Comparison of ENCODE assay signal across 8 cellular contexts in the genomic region with DNA sequence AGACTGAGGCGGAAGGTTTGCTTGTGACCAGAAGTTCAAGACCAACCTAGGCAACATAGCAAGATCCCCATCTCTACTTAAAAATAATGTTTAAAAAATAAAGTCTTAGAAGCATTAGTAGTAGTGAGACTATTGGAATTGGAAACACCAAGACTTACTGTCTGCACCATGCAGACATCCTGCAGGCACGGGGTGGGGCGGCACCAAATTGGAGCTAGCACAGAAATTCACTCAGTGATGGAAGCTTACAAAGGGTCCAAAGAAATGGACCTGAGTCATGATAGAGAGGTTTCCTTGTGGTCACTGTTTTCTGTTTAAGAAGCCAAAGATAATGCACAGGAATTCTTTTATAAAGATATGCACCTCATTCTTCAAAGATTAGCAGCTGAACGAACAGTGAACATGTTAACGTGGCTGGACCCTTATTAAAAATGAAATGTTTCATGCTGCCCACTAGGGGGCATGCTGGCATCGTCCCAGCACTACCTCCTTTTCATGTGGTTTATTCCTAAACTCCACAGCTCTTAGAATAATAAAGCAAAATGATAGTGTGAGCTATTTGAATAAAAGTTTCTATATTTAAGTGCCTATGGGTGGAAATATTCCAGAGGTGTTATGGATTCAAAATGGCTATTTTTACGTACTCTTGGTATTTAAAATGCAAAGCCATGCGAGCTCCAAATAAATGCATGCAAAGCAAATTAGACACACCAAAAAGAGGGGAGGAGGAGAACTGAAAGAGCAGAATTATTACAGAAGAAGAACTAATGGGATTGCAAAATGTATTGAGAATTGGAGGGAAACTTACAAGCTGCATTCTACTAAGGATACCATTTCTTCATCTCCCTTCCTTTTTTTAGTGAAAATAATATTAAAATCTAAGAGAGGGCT. TPM values are rescaled to one million over a fixed set of nuclear protein-coding genes. Genes with fewer than 3 reads are reported as not detected.
DNase-seq lines count a peak whose midpoint lies in the region; ATAC-seq and TF ChIP-seq lines count a peak whose summit lies in the region.

No MANE protein-coding gene starts in this region.

- peak; percentile 63 for TF ChIP-seq RAD21 in Ishikawa (IDR thresholded peaks at IDR 0.05; ENCODE audit: low read depth)

- ATAC-seq in Right ventricle myocardium inferior (peak; percentile 60), body of pancreas (peak; percentile 60), HG03457 (IDR thresholded peaks at IDR 0.05; ENCODE audit: unreplicated experiment) (no peak)

- intact Hi-C loops in Right ventricle myocardium inferior (cut with DNase I): loop anchor here (2.0 kb wide), 1 partner anchor 157 kb away; no protein-coding TSS in a partner anchor
- intact Hi-C loops in cardiac septum (cut with DNase I): loop anchor here (2.0 kb wide), 1 partner anchor 157 kb away; no protein-coding TSS in a partner anchor
- intact Hi-C loops in body of pancreas (cut with DNase I): loop anchor here (5.0 kb wide), 1 partner anchor 156 kb away; no protein-coding TSS in a partner anchor

- H3K27me3 ChIP-seq in body of pancreas: no peaks in the 10 kb centered on the region

- no peaks in the 10 kb centered on the region for H3K4me1 ChIP-seq in body of pancreas

- peak; percentile 85 for DNase-seq in Right ventricle myocardium inferior (ENCODE audit: missing footprints)
- no peak for DNase-seq in cardiac septum (ENCODE audit: low spot score)
- DNase-seq in SKM-1 (lab: John Stamatoyannopoulos, UW; ENCODE audit: unreplicated experiment): peak; percentile 0
- DNase-seq in body of pancreas: peak; percentile 44 to 70 (median 68)
- peak; percentile 56 for DNase-seq in iPS-NIHi11 (ENCODE audit: low spot score)
- DNase-seq in smooth muscle cell of the brain vasculature (ENCODE audit: low read depth, low spot score): peak; percentile 44

- WGBS in body of pancreas, 2 donors: 55 to 56% methylated on average over 8 of the region's 8 CpGs

- H3K9me3 ChIP-seq in body of pancreas: no peaks in the 10 kb centered on the region

- H3K27ac ChIP-seq in body of pancreas: no peak overlapping the region

- TF ChIP-seq CTCF in body of pancreas (IDR thresholded peaks at IDR 0.05): peak; percentile 61 to 89 (median 74)

- TF ChIP-seq EP300 in Ishikawa (IDR thresholded peaks at IDR 0.05; ENCODE audit: borderline replicate concordance): no peak

- H3K4me3 ChIP-seq in body of pancreas: no peak overlapping the region

- TF ChIP-seq POLR2A in body of pancreas (IDR thresholded peaks at IDR 0.05): no peak

- H3K36me3 ChIP-seq in body of pancreas (replicated peaks in 1 of 2; ENCODE audit: insufficient read depth in 1 of 2, low read depth in 2 of 2): no peaks in the 10 kb centered on the region

TF ChIP-seq in Ishikawa, 13 proteins besides CTCF, POLR2A, EP300 and RAD21:
- TF ChIP-seq NFIC (IDR thresholded peaks at IDR 0.05) (0 out of 2 replicates have a peak, but pooled peaks have one; percentile 25), YY1 (IDR thresholded peaks at IDR 0.05; ENCODE audit: low read depth) (no peak)

RNA-seq across cellular contexts. Expression of a gene that starts 28.6 kb away (rescaled TPM):
- total RNA-seq in Right ventricle myocardium inferior (6.3 TPM), cardiac septum (6.4 TPM), body of pancreas (1 to 10 TPM; 1.6 to 9.3 TPM)
